1 cellular context compared by ENCODE assay signal in the genomic region with DNA sequence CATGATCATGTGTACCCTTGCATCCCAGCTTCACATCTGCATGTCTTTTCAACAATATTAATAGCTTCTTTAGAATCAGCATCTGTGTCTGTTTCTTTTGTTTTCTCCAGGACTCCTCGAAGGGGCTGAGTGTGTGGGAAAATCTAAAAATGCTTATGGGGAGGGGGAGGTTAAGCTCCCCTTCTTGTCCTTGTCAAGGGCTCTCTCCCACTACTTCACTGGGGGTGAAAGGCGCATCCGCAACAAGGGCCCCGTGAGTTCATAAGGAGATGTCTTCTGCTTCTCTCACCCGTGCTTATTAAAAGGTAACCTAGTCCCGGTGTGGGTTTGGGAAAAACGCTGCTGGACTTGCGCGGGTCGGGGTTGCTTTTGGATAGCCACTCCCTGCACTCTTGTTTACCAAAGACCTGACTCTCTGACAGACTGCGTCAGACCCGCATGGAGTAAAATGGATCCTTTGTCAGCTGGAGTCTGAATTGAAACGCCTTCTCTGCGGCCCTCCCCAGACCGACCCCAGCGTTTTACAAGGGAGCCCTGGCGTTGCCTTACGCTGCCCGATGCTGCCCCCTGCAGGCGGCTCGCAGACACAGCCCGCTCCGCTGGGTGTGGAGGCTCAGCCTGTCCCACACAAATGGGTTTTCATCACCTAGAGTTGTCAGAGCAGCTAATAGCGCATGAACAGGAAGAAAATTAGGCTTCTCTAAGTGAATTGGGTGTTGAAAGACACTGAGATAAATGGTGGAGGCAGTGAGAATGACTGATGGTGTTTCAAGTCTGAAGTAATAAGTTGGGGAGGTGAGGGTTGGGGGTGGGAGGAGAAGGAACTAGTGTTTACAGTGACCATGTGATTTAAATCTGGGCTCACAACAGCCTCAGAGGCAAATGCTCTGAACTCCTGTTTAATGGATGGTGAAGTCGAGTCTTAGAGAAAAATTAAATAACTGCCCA.
A peak's percentile ranks its signal among the peaks of the same experiment; 100 is the strongest.
TF ChIP-seq lines count a peak whose summit lies in the region.

No MANE protein-coding gene starts in this region.

TF ChIP-seq in H1, 55 proteins besides CTCF, POLR2A, EP300 and RAD21 (continues in another document):
- TF ChIP-seq SAP30 (IDR thresholded peaks at IDR 0.05; ENCODE audit: insufficient read depth, insufficient replicate concordance, low read length) (peak; percentile 46), BRCA1 (IDR thresholded peaks at IDR 0.05; ENCODE audit: low read depth, low read length) (0 out of 2 replicates have a peak, but pooled peaks have one; percentile 25), SIX5 (IDR thresholded peaks at IDR 0.05; ENCODE audit: low read depth, low read length) (no peak), POU5F1 (IDR thresholded peaks at IDR 0.05; ENCODE audit: low read depth, low read length) (no peak), ASH2L (IDR thresholded peaks at IDR 0.05; ENCODE audit: low read length) (no peak), SP1 (IDR thresholded peaks at IDR 0.05; ENCODE audit: low read depth, low read length) (0 out of 2 replicates have a peak, but pooled peaks have one; percentile 30), RFX5 (IDR thresholded peaks at IDR 0.05; ENCODE audit: borderline replicate concordance, low read depth, low read length) (no peak), EGR1 (IDR thresholded peaks at IDR 0.05; ENCODE audit: borderline replicate concordance, low read depth, low read length) (no peak; the same call in 1 of the 2 replicates), HDAC6 (IDR thresholded peaks at IDR 0.05; ENCODE audit: low read depth, low read length) (no peak), BCL11A (IDR thresholded peaks at IDR 0.05; ENCODE audit: low read depth in 2 of 2, low read length in 2 of 2) (no peak), MAX (IDR thresholded peaks at IDR 0.05) (peak; percentile 65; the same call in 1 of the 2 replicates), NANOG (IDR thresholded peaks at IDR 0.05; ENCODE audit: insufficient read depth, low read depth, low read length, poor library complexity, severe bottlenecking) (peak; percentile 47), CTBP2 (IDR thresholded peaks at IDR 0.05; ENCODE audit: borderline replicate concordance, insufficient read depth, insufficient read length, low read length) (no peak), SIRT6 (IDR thresholded peaks at IDR 0.05; ENCODE audit: low read length) (no peak), TEAD4 (IDR thresholded peaks at IDR 0.05; ENCODE audit: low read depth, low read length) (no peak), SP2 (IDR thresholded peaks at IDR 0.05; ENCODE audit: low read length) (no peak), TBP (IDR thresholded peaks at IDR 0.05; ENCODE audit: low read depth, low read length) (0 out of 2 replicates have a peak, but pooled peaks have one; percentile 24), CHD1 (IDR thresholded peaks at IDR 0.05; ENCODE audit: low read depth, low read length) (no peak), SP4 (IDR thresholded peaks at IDR 0.05; ENCODE audit: low read length) (no peak), E2F6 (IDR thresholded peaks at IDR 0.05) (no peak), FOSL1 (IDR thresholded peaks at IDR 0.05; ENCODE audit: insufficient read depth, low read depth, low read length) (no peak), PHF8 (conservative IDR thresholded peaks at IDR 0.05; ENCODE audit: low read depth, low read length) (no peak), KDM5A (IDR thresholded peaks at IDR 0.05; ENCODE audit: low read length) (no peak), EZH2 (IDR thresholded peaks at IDR 0.05; ENCODE audit: low read depth, low read length, severe bottlenecking) (no peak), SIN3A (conservative IDR thresholded peaks at IDR 0.05 in 1 of 2, IDR thresholded peaks at IDR 0.05 in 1 of 2; ENCODE audit: low read depth in 1 of 2, low read length in 2 of 2) (peak; percentile 90 to 95; a peak in 3 of 4 replicates), ZNF274 (IDR thresholded peaks at IDR 0.05; ENCODE audit: borderline replicate concordance, extremely low read depth, low read length) (no peak), JUN (IDR thresholded peaks at IDR 0.05; ENCODE audit: low read depth, low read length) (no peak), CBX8 (IDR thresholded peaks at IDR 0.05; ENCODE audit: borderline replicate concordance, low read depth, low read length) (no peak), RNF2 (IDR thresholded peaks at IDR 0.05; ENCODE audit: borderline replicate concordance, low read depth, low read length, missing control alignments, poor library complexity, severe bottlenecking) (no peak), GABPA (IDR thresholded peaks at IDR 0.05; ENCODE audit: borderline replicate concordance, insufficient read depth, low read length) (no peak), RBBP5 (IDR thresholded peaks at IDR 0.05; ENCODE audit: borderline replicate concordance, low read depth, low read length) (no peak), TCF12 (IDR thresholded peaks at IDR 0.05; ENCODE audit: low read depth, low read length) (0 out of 2 replicates have a peak, but pooled peaks have one; percentile 19), TAF1 (IDR thresholded peaks at IDR 0.05; ENCODE audit: low read depth, low read length) (no peak), BACH1 (IDR thresholded peaks at IDR 0.05; ENCODE audit: low read length) (no peak), RXRA (IDR thresholded peaks at IDR 0.05; ENCODE audit: insufficient read depth, low read depth, low read length) (no peak), POLR2AphosphoS5 (IDR thresholded peaks at IDR 0.05; ENCODE audit: low read depth, low read length) (no peak), CREB1 (IDR thresholded peaks at IDR 0.05) (peak; percentile 61; the same call in 1 of the 2 replicates), HDAC2 (IDR thresholded peaks at IDR 0.05; ENCODE audit: borderline replicate concordance in 1 of 2, low read depth in 2 of 2, low read length in 2 of 2) (0 out of 4 replicates have a peak, but pooled peaks of 1 of the 2 experiments have one; percentile 25), NRF1 (IDR thresholded peaks at IDR 0.05; ENCODE audit: low read depth, low read length) (no peak), CHD7 (IDR thresholded peaks at IDR 0.05; ENCODE audit: insufficient replicate concordance, low read length) (no peak), SRF (IDR thresholded peaks at IDR 0.05; ENCODE audit: low read depth, low read length) (0 out of 2 replicates have a peak, but pooled peaks have one; percentile 31), CBX5 (IDR thresholded peaks at IDR 0.05; ENCODE audit: low read depth, low read length) (no peak), ATF3 (IDR thresholded peaks at IDR 0.05; ENCODE audit: insufficient read depth, low read depth, low read length) (no peak), TAF7 (optimal IDR thresholded peaks at IDR 0.05; ENCODE audit: borderline replicate concordance, low read depth, low read length) (no peak), CEBPB (IDR thresholded peaks at IDR 0.05; ENCODE audit: low read depth, low read length) (peak; percentile 41; the same call in 1 of the 2 replicates), CHD2 (IDR thresholded peaks at IDR 0.05; ENCODE audit: low read length) (no peak), KDM1A (IDR thresholded peaks at IDR 0.05; ENCODE audit: borderline replicate concordance, low read length) (no peak), KDM4A (IDR thresholded peaks at IDR 0.05; ENCODE audit: low read depth, low read length, severe bottlenecking) (no peak), JUND (IDR thresholded peaks at IDR 0.05; ENCODE audit: low read length) (peak; percentile 55; the same call in 1 of the 2 replicates), YY1 (IDR thresholded peaks at IDR 0.05; ENCODE audit: low read depth, low read length) (peak; percentile 83)
- TF ChIP-seq, protein P1, sequence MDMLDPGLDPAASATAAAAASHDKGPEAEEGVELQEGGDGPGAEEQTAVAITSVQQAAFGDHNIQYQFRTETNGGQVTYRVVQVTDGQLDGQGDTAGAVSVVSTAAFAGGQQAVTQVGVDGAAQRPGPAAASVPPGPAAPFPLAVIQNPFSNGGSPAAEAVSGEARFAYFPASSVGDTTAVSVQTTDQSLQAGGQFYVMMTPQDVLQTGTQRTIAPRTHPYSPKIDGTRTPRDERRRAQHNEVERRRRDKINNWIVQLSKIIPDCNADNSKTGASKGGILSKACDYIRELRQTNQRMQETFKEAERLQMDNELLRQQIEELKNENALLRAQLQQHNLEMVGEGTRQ (IDR thresholded peaks at IDR 0.05; ENCODE audit: low read length), result no peak
- TF ChIP-seq, protein P2, sequence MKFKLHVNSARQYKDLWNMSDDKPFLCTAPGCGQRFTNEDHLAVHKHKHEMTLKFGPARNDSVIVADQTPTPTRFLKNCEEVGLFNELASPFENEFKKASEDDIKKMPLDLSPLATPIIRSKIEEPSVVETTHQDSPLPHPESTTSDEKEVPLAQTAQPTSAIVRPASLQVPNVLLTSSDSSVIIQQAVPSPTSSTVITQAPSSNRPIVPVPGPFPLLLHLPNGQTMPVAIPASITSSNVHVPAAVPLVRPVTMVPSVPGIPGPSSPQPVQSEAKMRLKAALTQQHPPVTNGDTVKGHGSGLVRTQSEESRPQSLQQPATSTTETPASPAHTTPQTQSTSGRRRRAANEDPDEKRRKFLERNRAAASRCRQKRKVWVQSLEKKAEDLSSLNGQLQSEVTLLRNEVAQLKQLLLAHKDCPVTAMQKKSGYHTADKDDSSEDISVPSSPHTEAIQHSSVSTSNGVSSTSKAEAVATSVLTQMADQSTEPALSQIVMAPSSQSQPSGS (IDR thresholded peaks at IDR 0.05; ENCODE audit: low read length), result no peak
